13 cellular contexts compared by ENCODE assay signal in the genomic region with DNA sequence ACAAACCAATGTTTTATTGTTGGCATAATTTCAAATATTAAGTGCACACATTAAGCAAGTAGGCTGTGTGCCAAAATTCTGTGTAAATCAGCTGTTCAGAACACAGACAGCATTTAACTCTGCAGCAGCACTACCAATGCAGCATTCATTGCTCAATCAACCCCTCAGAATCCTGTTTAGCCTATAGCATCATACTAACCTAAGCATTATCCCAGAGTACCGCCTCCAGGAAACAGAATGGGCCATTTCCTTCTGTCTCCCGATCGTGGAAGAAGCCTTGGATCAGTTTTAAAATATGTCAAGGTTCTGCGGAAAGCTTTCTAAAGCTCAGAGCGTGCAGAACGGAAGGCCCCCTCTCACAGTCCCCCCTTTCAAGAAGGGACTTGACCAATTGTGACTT. TPM values are rescaled to one million over a fixed set of nuclear protein-coding genes. Genes with fewer than 3 reads are reported as not detected.
DNase-seq lines count a peak whose midpoint lies in the region; ATAC-seq and TF ChIP-seq lines count a peak whose summit lies in the region.
"Had no signal": no experiment of that assay in that cellular context is flagged by ENCODE, and none has a peak within 500 bp of the region (broad histone marks: within the 10 kb centered on the region; RNA-seq: fewer than 3 reads in every experiment).

No MANE protein-coding gene starts in this region.

- ATAC-seq in GM19328 (IDR thresholded peaks at IDR 0.05; ENCODE audit: unreplicated experiment), result no peak
- ATAC-seq in CD8-positive, alpha-beta T cell, result no peak

- intact Hi-C loops in CD8-positive, alpha-beta T cell (cut with DNase I, micrococcal nuclease), result loop anchor here (5.0 to 10.0 kb wide), 3 partner anchors 45 to 582 kb away; partner anchors contain the start of genes IFNG (in 1 of the 2) and MDM2 (in 1 of the 2)

- H3K36me3 ChIP-seq in CD8-positive, alpha-beta T cell (ENCODE audit: insufficient read depth, low read length), result no peaks in the 10 kb centered on the region
- H3K36me3 ChIP-seq: prostate gland, thoracic aorta had no signal

- no peaks in the 10 kb centered on the region for H3K9me3 ChIP-seq in CD8-positive, alpha-beta T cell (ENCODE audit: low read length)
- H3K9me3 ChIP-seq: prostate gland, thoracic aorta had no signal

- peaks cover 7% of the 10 kb centered on the region for H3K4me1 ChIP-seq in CD8-positive, alpha-beta T cell (ENCODE audit: insufficient read depth, low read length)
- H3K4me1 ChIP-seq: prostate gland had no signal

- no peaks in the 10 kb centered on the region for H3K36me3 Mint-ChIP-seq in CD8-positive, alpha-beta T cell

- H3K27me3 Mint-ChIP-seq in CD8-positive, alpha-beta T cell (ENCODE audit: low read depth), result no peaks in the 10 kb centered on the region

- no peak overlapping the region for H3K27ac Mint-ChIP-seq in CD8-positive, alpha-beta T cell
- H3K27ac Mint-ChIP-seq: activated T-cell treated with anti-CD3 and anti-CD28 coated beads, Interleukin-2, amount 50 U/mL, for 72 hours had no signal

- TF ChIP-seq CTCF in RWPE1 (conservative IDR thresholded peaks at IDR 0.05; ENCODE audit: low read depth), result no peak
- no peak for TF ChIP-seq CTCF in fibroblast of the aortic adventitia (IDR thresholded peaks at IDR 0.05; ENCODE audit: insufficient read depth, low read length)
- no peak for TF ChIP-seq CTCF in CD8-positive, alpha-beta T cell (IDR thresholded peaks at IDR 0.05)

- POLR2A ChIA-PET in RWPE1 (lab: Yijun Ruan, JAX; ENCODE audit: low non-redundant PET), result no interaction called here
- POLR2A ChIA-PET in CD8-positive, alpha-beta T cell (lab: Charles Lee), result interaction anchor here (1.0 to 2.5 kb wide), 4 partner anchors 10 to 95 kb away, joined by 3 to 5 read pairs (median 4); no protein-coding TSS in a partner anchor

- H3K4me3 ChIP-seq in fibroblast of the aortic adventitia (ENCODE audit: low read depth, low read length), result peak overlapping the region; percentile 4
- H3K4me3 ChIP-seq in CD8-positive, alpha-beta T cell (ENCODE audit: low read depth, low read length), result no peak overlapping the region
- H3K4me3 ChIP-seq: prostate gland had no signal

- DNase-seq in DMS114 treated with DMSO at 0.1 percent for 48 hours (lab: John Stamatoyannopoulos, UW; ENCODE audit: unreplicated experiment) (peak; percentile 51), LHCN-M2 (ENCODE audit: low read depth) (peak; percentile 28), RWPE1 (ENCODE audit: low spot score) (peak; percentile 5), fibroblast of the aortic adventitia (ENCODE audit: low read depth) (peak; percentile 34), cerebellum (ENCODE audit: low spot score) (no peak), AG08396 (ENCODE audit: low spot score) (no peak)
- no peak for DNase-seq in CD8-positive, alpha-beta T cell

- peaks cover 7% of the 10 kb centered on the region for H3K4me1 Mint-ChIP-seq in CD8-positive, alpha-beta T cell (ENCODE audit: low read depth)

- no peak overlapping the region for H3K4me3 Mint-ChIP-seq in CD8-positive, alpha-beta T cell

- H3K27ac ChIP-seq in RWPE1, result no peak overlapping the region
- H3K27ac ChIP-seq in CD8-positive, alpha-beta T cell (ENCODE audit: low read depth, low read length), result no peak overlapping the region
- H3K27ac ChIP-seq: prostate gland, thoracic aorta had no signal

- CTCF ChIA-PET in RWPE1 (lab: Yijun Ruan, JAX), result interaction anchor here (0.6 to 1.6 kb wide), 7 partner anchors 12 to 214 kb away, joined by 3 to 11 read pairs (median 4); no protein-coding TSS in a partner anchor
- CTCF ChIA-PET in CD8-positive, alpha-beta T cell (lab: Charles Lee), result interaction anchor here (0.7 to 5.8 kb wide), 52 partner anchors 9 to 935 kb away, joined by 3 to 90 read pairs (median 6); partner anchors contain the start of genes IL22 and MDM1

- no peaks in the 10 kb centered on the region for H3K27me3 ChIP-seq in CD8-positive, alpha-beta T cell (ENCODE audit: insufficient read depth, low read length)

- no peaks in the 10 kb centered on the region for H3K9me3 Mint-ChIP-seq in CD8-positive, alpha-beta T cell
- H3K9me3 Mint-ChIP-seq: activated T-cell treated with anti-CD3 and anti-CD28 coated beads, Interleukin-2, amount 50 U/mL, for 72 hours had no signal

RNA-seq across cellular contexts. Expression of gene IL26, which starts 3.3 kb away (rescaled TPM):
- total RNA-seq in LHCN-M2 (2014; rRNA removed) (not detected in 2 replicates), fibroblast of the aortic adventitia (ENCODE audit: low replicate concordance) (not detected in 2 replicates), cerebellum (not detected)
- polyA plus RNA-seq in LHCN-M2 (2012), result not detected
- total RNA-seq in CD8-positive, alpha-beta T cell, result not detected
- total RNA-seq: left lobe of liver, prostate gland, thoracic aorta had no signal

RNA-seq across cellular contexts. Expression of gene IL22, which starts 31.1 kb away (rescaled TPM):
- total RNA-seq in LHCN-M2 (2014; rRNA removed), result not detected in 2 replicates
- not detected for polyA plus RNA-seq in LHCN-M2 (2012)
- not detected in 2 replicates for total RNA-seq in fibroblast of the aortic adventitia (ENCODE audit: low replicate concordance)
- 0.82 TPM for total RNA-seq in cerebellum
- not detected for total RNA-seq in CD8-positive, alpha-beta T cell
- total RNA-seq: chondrocyte, left lobe of liver, prostate gland, thoracic aorta had no signal

Comparison
In these comparisons a context has a peak if more than half of its experiments do, and no peak if none do; other contexts are left out.
1. DNase-seq: peak in DMS114 treated with DMSO at 0.1 percent for 48 hours (single experiment), LHCN-M2 (single experiment), RWPE1 (single experiment) and fibroblast of the aortic adventitia (single experiment); none in cerebellum (single experiment), AG08396 (single experiment) and CD8-positive, alpha-beta T cell (0 of 7).